In genomic region chr6:149974825-149975224, GRCh38 we compare ENCODE assay signal across 1 cellular context.
TF ChIP-seq lines count a peak whose summit lies in the region.

No MANE protein-coding gene starts in this region.

TF ChIP-seq in GM12878, 131 proteins besides CTCF, POLR2A, EP300 and RAD21:
- TF ChIP-seq ZNF207 (IDR thresholded peaks at IDR 0.05; ENCODE audit: borderline replicate concordance) (no peak), IRF4 (IDR thresholded peaks at IDR 0.05; ENCODE audit: low read depth, low read length) (no peak), RELA (IDR thresholded peaks at IDR 0.05; ENCODE audit: borderline replicate concordance, partially characterized antibody) (no peak)
